In the genomic region with DNA sequence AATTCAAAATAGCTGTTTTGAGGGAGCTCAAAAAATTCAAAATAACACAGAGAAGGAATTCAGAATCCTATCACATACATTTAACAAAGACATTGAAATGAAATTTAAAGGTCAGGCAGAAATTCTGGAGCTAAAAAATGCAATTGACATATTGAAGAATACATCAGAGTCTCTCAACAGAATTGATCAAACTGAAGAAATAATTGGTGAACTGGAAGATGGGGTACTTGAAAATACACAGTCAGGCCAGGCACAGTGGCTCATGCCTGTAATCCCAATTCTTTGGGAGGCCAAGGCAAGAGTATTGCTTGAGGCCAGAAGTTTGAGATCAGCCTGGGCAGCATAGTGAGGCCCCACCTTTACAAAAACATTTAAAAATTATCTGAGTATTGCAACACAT, we compare ENCODE assay signal across 28 cellular contexts.
"Had no signal": no experiment of that assay in that cellular context is flagged by ENCODE, and none has a peak within 500 bp of the region (broad histone marks: within the 10 kb centered on the region; RNA-seq: fewer than 3 reads in every experiment).

No MANE protein-coding gene starts in this region.

- H3K79me2 ChIP-seq: parathyroid adenoma had no signal

- H3K36me3 ChIP-seq: neural progenitor cell, ovary, spleen, suprapubic skin, transverse colon, upper lobe of right lung, vagina had no signal

- DNase-seq: natural killer cell; occipital lobe; ovary; posterior cingulate gyrus; psoas muscle; right cardiac atrium; spleen; stimulated activated CD4-positive, alpha-beta T cell treated with anti-CD3 and anti-CD28 coated beads, Interleukin-12 subunit alpha, Interleukin-12 subunit beta, amount 100 ng/mL, for 4 hours; stimulated activated CD4-positive, alpha-beta T cell treated with anti-CD3 and anti-CD28 coated beads, Interleukin-1b, Interleukin-23, amount 100 ng/mL, for 48 hours; stimulated activated CD4-positive, alpha-beta T cell treated with anti-CD3 and anti-CD28 coated beads, Interleukin-4, amount 100 ng/mL, for 1 hour; stimulated activated CD4-positive, alpha-beta T cell treated with anti-CD3 and anti-CD28 coated beads, Interleukin-4, amount 100 ng/mL, for 4 hours; stimulated activated CD8-positive, alpha-beta memory T cell treated with anti-CD3 and anti-CD28 coated beads, Interleukin-4, amount 100 ng/mL, for 48 hours; stimulated activated naive CD4-positive, alpha-beta T cell; stimulated activated naive CD8-positive, alpha-beta T cell treated with anti-CD3 and anti-CD28 coated beads, Interleukin-15, amount 100 ng/mL, for 72 hours; stimulated activated naive CD8-positive, alpha-beta T cell treated with anti-CD3 and anti-CD28 coated beads, Interleukin-15, Interleukin-2, amounts not matched to agents 100 U/mL and 50 U/mL, for 24 hours; substantia nigra; testis; tibial artery; transverse colon; upper lobe of right lung had no signal

- H3K4me3 ChIP-seq: neural progenitor cell, ovary, psoas muscle, skin epidermis, smooth muscle cell, spleen, suprapubic skin, testis, tibial artery, transverse colon, upper lobe of right lung, vagina had no signal

- H3K27ac ChIP-seq: neural progenitor cell, ovary, parathyroid adenoma, psoas muscle, skin epidermis, spleen, suprapubic skin, testis, tibial artery, transverse colon, upper lobe of right lung, vagina had no signal

- H2AFZ ChIP-seq: neural progenitor cell, parathyroid adenoma had no signal

- H3K4me1 ChIP-seq: tibial artery, upper lobe of right lung, vagina had no signal

- ATAC-seq: natural killer cell; psoas muscle; right cardiac atrium; sciatic nerve; stimulated activated memory B cell treated with anti-CD40 and anti-IgM and Interleukin-4, amounts not matched to agents 10 μg/mL and 1 μg/mL and 100 μg/mL, for 72 hours; stimulated activated naive CD8-positive, alpha-beta T cell treated with anti-CD3 and anti-CD28 coated beads, Interleukin-15, amount 100 ng/mL, for 72 hours; stimulated activated naive CD8-positive, alpha-beta T cell treated with anti-CD3 and anti-CD28 coated beads, Interleukin-15, Interleukin-2, amounts not matched to agents 100 U/mL and 50 U/mL, for 24 hours; upper lobe of right lung had no signal

- H3K4me2 ChIP-seq: neural progenitor cell, smooth muscle cell had no signal

- H3K27me3 ChIP-seq: neural progenitor cell, ovary, spleen, suprapubic skin, testis, tibial artery, transverse colon, upper lobe of right lung, vagina had no signal

- H3K9me3 ChIP-seq: ovary, suprapubic skin, testis, transverse colon, upper lobe of right lung, vagina had no signal

- H3K9ac ChIP-seq: neural progenitor cell, parathyroid adenoma had no signal
